20 cellular contexts compared by ENCODE assay signal in the genomic region with DNA sequence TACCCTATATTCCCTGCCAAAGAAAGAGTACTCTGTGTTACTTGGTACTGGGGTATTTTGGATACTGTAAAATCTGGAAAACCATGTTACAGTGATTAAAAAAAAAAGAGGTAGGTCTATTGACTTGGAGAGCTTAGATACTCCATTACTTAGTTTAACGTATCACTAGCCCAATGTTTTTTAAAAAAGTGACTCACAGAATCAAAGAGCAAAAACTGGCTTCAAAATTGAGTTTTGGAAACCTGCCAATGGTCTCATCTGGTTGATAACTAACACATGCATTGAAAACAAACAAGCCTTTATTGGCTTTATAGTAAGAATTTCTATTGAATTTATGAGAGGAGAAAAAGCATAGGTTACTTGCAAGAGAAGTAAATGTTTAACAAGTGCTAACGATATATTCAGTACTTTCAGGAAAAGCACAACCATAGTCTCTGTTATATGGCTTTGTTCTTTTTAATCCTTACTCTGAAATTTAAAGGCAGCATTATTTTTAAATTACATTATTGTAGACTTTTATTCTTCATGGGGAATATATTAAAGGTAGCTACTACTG.
DNase-seq lines count a peak whose midpoint lies in the region; ATAC-seq and TF ChIP-seq lines count a peak whose summit lies in the region.
"Had no signal": no experiment of that assay in that cellular context is flagged by ENCODE, and none has a peak within 500 bp of the region (broad histone marks: within the 10 kb centered on the region; RNA-seq: fewer than 3 reads in every experiment).

No MANE protein-coding gene starts in this region.

- H3K4me1 ChIP-seq in BE2C (no peaks in the 10 kb centered on the region; the same call in 1 of the 2 replicates), mammary epithelial cell (ENCODE audit: insufficient read depth, low read length) (peaks cover 22% of the 10 kb centered on the region)
- H3K4me1 ChIP-seq: foreskin keratinocyte, psoas muscle had no signal

- no peaks in the 10 kb centered on the region for H3K36me3 Mint-ChIP-seq in type B pancreatic cell

- no peak overlapping the region for H3K4me2 ChIP-seq in mammary epithelial cell (ENCODE audit: insufficient read depth, low read depth, low read length)

- H3K36me3 ChIP-seq in BE2C (no peaks in the 10 kb centered on the region), mammary epithelial cell (ENCODE audit: insufficient read depth, low read length) (no peaks in the 10 kb centered on the region)

- H3K27me3 Mint-ChIP-seq in type B pancreatic cell = no peaks in the 10 kb centered on the region

- H3K79me2 ChIP-seq in mammary epithelial cell (ENCODE audit: insufficient read depth, low read length) = no peaks in the 10 kb centered on the region

- in situ Hi-C loops in mammary epithelial cell (cut with MboI; ENCODE audit: low sequenced_read_pairs in 2 of 2) (no loop called here), ACHN (cut with HindIII; ENCODE audit: low pct_ligation_motif_present, low pct_unique_long_range_greater_than_20kb, low sequenced_read_pairs) (no loop called here)

- TF ChIP-seq CTCF in BE2C (IDR thresholded peaks at IDR 0.05; ENCODE audit: low read depth, low read length) = no peak
- no peak for TF ChIP-seq CTCF in mammary epithelial cell (conservative IDR thresholded peaks at IDR 0.05 in 1 of 2, IDR thresholded peaks at IDR 0.05 in 1 of 2; ENCODE audit: extremely low read depth in 1 of 2, insufficient read depth in 1 of 2, low read depth in 1 of 2, low read length in 2 of 2)
- TF ChIP-seq CTCF in type B pancreatic cell (conservative IDR thresholded peaks at IDR 0.05) = no peak

- no peak overlapping the region for H3K27ac Mint-ChIP-seq in type B pancreatic cell
- H3K27ac Mint-ChIP-seq: immature natural killer cell; T-helper 2 cell treated with Interferon-gamma antibody and Interleukin-4, amounts not matched to agents 5 μg/mL and 100 μg/mL, for 36 hours had no signal

- no peaks in the 10 kb centered on the region for H3K27me3 ChIP-seq in BE2C
- no peaks in the 10 kb centered on the region for H3K27me3 ChIP-seq in mammary epithelial cell (ENCODE audit: insufficient read depth, low read length)
- H3K27me3 ChIP-seq: foreskin keratinocyte had no signal

- no peak overlapping the region for H3K9ac ChIP-seq in mammary epithelial cell (ENCODE audit: insufficient read depth, low read length)

- peaks cover 10% of the 10 kb centered on the region for H3K4me1 Mint-ChIP-seq in type B pancreatic cell (ENCODE audit: unreplicated experiment)
- H3K4me1 Mint-ChIP-seq: immature natural killer cell had no signal

- WGBS in mammary epithelial cell (ENCODE audit: low coverage, missing lambda C conversion rate) = 3% methylated on average over 2 of the region's 2 CpGs

- DNase-seq in BE2C (peak; percentile 14), LHCN-M2 (ENCODE audit: low read depth) (peak; percentile 75), mammary epithelial cell (peak; percentile 35), iris pigment epithelial cell (ENCODE audit: low read depth) (peak; percentile 3), ACHN (no peak), SIG-M5 treated with dmso at 0.1 percent for 504 hours (lab: John Stamatoyannopoulos, UW; ENCODE audit: unreplicated experiment) (no peak), type B pancreatic cell (ENCODE audit: extremely low spot score, unreplicated experiment) (no peak)
- DNase-seq: activated CD4-positive, alpha-beta T cell treated with anti-CD3 and anti-CD28 coated beads for 4 hours; activated T-cell treated with anti-CD3 and anti-CD28 coated beads, Interleukin-2, amount 50 U/mL, for 48 hours; foreskin keratinocyte; immature natural killer cell; NCI-H187 treated with DMSO at 0.1 percent for 48 hours; NCI-H524 treated with DMSO at 0.1 percent for 48 hours; psoas muscle; stimulated activated CD4-positive, alpha-beta T cell treated with anti-CD3 and anti-CD28 coated beads, Interleukin-1b, Interleukin-23, amount 100 ng/mL, for 48 hours; stimulated activated CD8-positive, alpha-beta memory T cell treated with anti-CD3 and anti-CD28 coated beads, Interleukin-4, amount 100 ng/mL, for 48 hours had no signal

- no TSS peak for BruUV-seq in mammary epithelial cell (replicated peaks; lab: Mats Ljungman, UMichigan)

- no peak overlapping the region for H3K4me3 Mint-ChIP-seq in type B pancreatic cell
- H3K4me3 Mint-ChIP-seq: immature natural killer cell; T-helper 2 cell treated with Interferon-gamma antibody and Interleukin-4, amounts not matched to agents 5 μg/mL and 100 μg/mL, for 36 hours had no signal

- no peak for ATAC-seq in GM19324 (IDR thresholded peaks at IDR 0.05; ENCODE audit: low FRiP score, unreplicated experiment)
- ATAC-seq: foreskin keratinocyte, psoas muscle had no signal

- CTCF ChIA-PET in mammary epithelial cell (lab: Charles Lee; ENCODE audit: low non-redundant PET) = no interaction called here

- no peaks in the 10 kb centered on the region for H4K20me1 ChIP-seq in mammary epithelial cell (ENCODE audit: insufficient read depth, low read length)

- H3K9me3 Mint-ChIP-seq in type B pancreatic cell = peaks cover 2% of the 10 kb centered on the region

- intact Hi-C loops in mammary epithelial cell (cut with micrococcal nuclease) = no loop called here

- no peak overlapping the region for H3K27ac ChIP-seq in mammary epithelial cell (ENCODE audit: insufficient read depth, low read depth, low read length)
- H3K27ac ChIP-seq: foreskin keratinocyte, psoas muscle, RWPE1 had no signal

- H3K9me3 ChIP-seq in BE2C = no peaks in the 10 kb centered on the region
- H3K9me3 ChIP-seq in mammary epithelial cell (replicated peaks; ENCODE audit: insufficient read depth, low read length) = no peaks in the 10 kb centered on the region
- H3K9me3 ChIP-seq: psoas muscle had no signal

- dilution Hi-C loops in mammary epithelial cell (cut with HindIII; ENCODE audit: low sequenced_read_pairs) = no loop called here

- H2AFZ ChIP-seq in mammary epithelial cell (ENCODE audit: low read depth, low read length) = no peak overlapping the region

- no peak overlapping the region for H3K4me3 ChIP-seq in BE2C (ENCODE audit: low read depth, low read length)
- H3K4me3 ChIP-seq in mammary epithelial cell (replicated peaks in 1 of 3; ENCODE audit: insufficient read depth in 1 of 3, low read depth in 2 of 3, low read length in 3 of 3) = no peak overlapping the region
- H3K4me3 ChIP-seq: GM12878, psoas muscle had no signal

Comparison
In these comparisons a context has a peak if more than half of its experiments do, and no peak if none do; other contexts are left out.
1. DNase-seq: peak in BE2C (single experiment), LHCN-M2 (single experiment), mammary epithelial cell (single experiment) and iris pigment epithelial cell (single experiment); none in ACHN (single experiment), SIG-M5 treated with dmso at 0.1 percent for 504 hours (single experiment) and type B pancreatic cell (single experiment).